ENCODE assay signal across 9 cellular contexts in genomic region chr20:63441777-63442493, GRCh38. TPM values are rescaled to one million over a fixed set of nuclear protein-coding genes. Genes with fewer than 3 reads are reported as not detected.
DNase-seq lines count a peak whose midpoint lies in the region; ATAC-seq, FAIRE-seq and TF ChIP-seq lines count a peak whose summit lies in the region.
"Had no signal": no experiment of that assay in that cellular context is flagged by ENCODE, and none has a peak within 500 bp of the region (broad histone marks: within the 10 kb centered on the region; RNA-seq: fewer than 3 reads in every experiment).

No MANE protein-coding gene starts in this region.

- no peaks in the 10 kb centered on the region for H3K27me3 ChIP-seq in small intestine (ENCODE audit: control insufficient read depth in 2 of 2, insufficient read depth in 2 of 2, low read length in 2 of 2)

- H3K4me3 ChIP-seq in fibroblast of pulmonary artery (replicated peaks; ENCODE audit: low read depth, low read length): no peak overlapping the region
- H3K4me3 ChIP-seq in small intestine (ENCODE audit: low read depth in 1 of 2, low read length in 2 of 2): no peak overlapping the region

- no peak overlapping the region for H3K27ac ChIP-seq in small intestine (ENCODE audit: low read depth in 1 of 2, low read length in 1 of 2)

- no peaks in the 10 kb centered on the region for H3K36me3 ChIP-seq in small intestine (ENCODE audit: control insufficient read depth in 2 of 2, insufficient read depth in 2 of 2, low read length in 2 of 2)

- peak; percentile 67 for DNase-seq in A172 (ENCODE audit: low spot score)
- DNase-seq in GM12891 (ENCODE audit: insufficient read length, low spot score): peak; percentile 79
- peak; percentile 11 for DNase-seq in NCI-H526 treated with DMSO at 0.1 percent for 48 hours (lab: John Stamatoyannopoulos, UW)
- peak; percentile 49 for DNase-seq in activated T-cell treated with anti-CD3 and anti-CD28 coated beads for 1 hour (ENCODE audit: low read depth)
- peak; percentile 33 for DNase-seq in fibroblast of pulmonary artery (ENCODE audit: low read depth)
- peak; percentile 26 for DNase-seq in small intestine

- WGBS in small intestine, 3 donors: 40 to 50% (median 41%) methylated on average over 16 to 18 of the region's 18 CpGs

- FAIRE-seq in GM12891 (lab: Jason Lieb, UNC) (peak; percentile 85), small intestine (lab: Jason Lieb, UNC) (no peak)
- FAIRE-seq: islet of Langerhans had no signal

- peak; percentile 31 for TF ChIP-seq CTCF in fibroblast of pulmonary artery (IDR thresholded peaks at IDR 0.05; ENCODE audit: low read length, missing control alignments)

- no peaks in the 10 kb centered on the region for H3K4me1 ChIP-seq in small intestine (ENCODE audit: control insufficient read depth in 2 of 2, insufficient read depth in 1 of 2, low read depth in 1 of 2, low read length in 1 of 2)

- no peak for TF ChIP-seq POLR2A in GM12891 (IDR thresholded peaks at IDR 0.05; ENCODE audit: low read depth, low read length)

- H3K9me3 ChIP-seq in small intestine (ENCODE audit: control insufficient read depth, low read depth): no peaks in the 10 kb centered on the region

- ATAC-seq in GM19023 (IDR thresholded peaks at IDR 0.05; ENCODE audit: unreplicated experiment): no peak
- no peak for ATAC-seq in GM21390 (IDR thresholded peaks at IDR 0.05; ENCODE audit: unreplicated experiment)

TF ChIP-seq in GM12891, 5 proteins besides CTCF, POLR2A, EP300 and RAD21:
- no peak for TF ChIP-seq PAX5 (IDR thresholded peaks at IDR 0.05; ENCODE audit: insufficient read depth, low read length, severe bottlenecking)

RNA-seq across cellular contexts. Expression of gene KCNQ2, which starts 30.5 kb away (rescaled TPM):
- total RNA-seq in A172 (2014; rRNA removed; shearing (Covaris generic)): 0.31 and 0.36 TPM in 2 replicates
- polyA plus RNA-seq in GM12891 (2012; ENCODE audit: low read depth, missing spikeins): 8.0 TPM
- 1 to 10 TPM in 1 of 3 donors, under 1 TPM in 1, not detected in 1; 0.27 to 1.4 TPM for polyA plus RNA-seq in small intestine

RNA-seq across cellular contexts. Expression of gene EEF1A2, which starts 56.9 kb away (rescaled TPM):
- total RNA-seq in A172 (2014; rRNA removed; shearing (Covaris generic)): 88.1 and 91.0 TPM in 2 replicates
- 0.37 TPM for polyA plus RNA-seq in GM12891 (2012; ENCODE audit: low read depth, missing spikeins)
- 10 to 100 TPM in 2 of 3 donors, 1 to 10 TPM in 1; 3.8 to 18.6 (median 15.7) TPM for polyA plus RNA-seq in small intestine

Comparison
In these comparisons a context has a peak if more than half of its experiments do, and no peak if none do; other contexts are left out.
1. DNase-seq: peak in every context shown above with its lines; median percentile 79 in GM12891; 67 in A172; 49 in activated T-cell treated with anti-CD3 and anti-CD28 coated beads for 1 hour; 33 in fibroblast of pulmonary artery; 26 in small intestine; 11 in NCI-H526 treated with DMSO at 0.1 percent for 48 hours.